Comparison of ENCODE assay signal across 16 cellular contexts in genomic region chr2:12442627-12442928, GRCh38.
A peak's percentile ranks its signal among the peaks of the same experiment; 100 is the strongest.
DNase-seq lines count a peak whose midpoint lies in the region; ATAC-seq, FAIRE-seq and TF ChIP-seq lines count a peak whose summit lies in the region.
"Had no signal": no experiment of that assay in that cellular context is flagged by ENCODE, and none has a peak within 500 bp of the region (broad histone marks: within the 10 kb centered on the region; RNA-seq: fewer than 3 reads in every experiment).

No MANE protein-coding gene starts in this region.

- TF ChIP-seq POLR2A in HepG2 (IDR thresholded peaks at IDR 0.05; ENCODE audit: insufficient read depth in 1 of 2, low read depth in 2 of 2, low read length in 2 of 2) (no peak), right lobe of liver (IDR thresholded peaks at IDR 0.05) (no peak)

- H3K27me3 ChIP-seq in HepG2 (ENCODE audit: control insufficient read depth in 1 of 2, insufficient read depth in 2 of 2, low read length in 2 of 2) (no peaks in the 10 kb centered on the region), right lobe of liver (no peaks in the 10 kb centered on the region)
- H3K27me3 ChIP-seq: ascending aorta had no signal

- H2AFZ ChIP-seq in HepG2 (ENCODE audit: low read length): no peak overlapping the region

- H3K4me1 ChIP-seq in HepG2 (ENCODE audit: insufficient read depth, low read length): no peaks in the 10 kb centered on the region
- peaks cover 0 to 8% (median 0%) of the 10 kb centered on the region in 4 donors for H3K4me1 ChIP-seq in right lobe of liver
- H3K4me1 ChIP-seq: ascending aorta had no signal

- H3K27ac ChIP-seq in HepG2 (ENCODE audit: extremely low read length, insufficient read depth, low read length) (no peak overlapping the region), right lobe of liver (no peak overlapping the region)
- H3K27ac ChIP-seq: ascending aorta had no signal

- no peak overlapping the region for H3K4me2 ChIP-seq in HepG2 (ENCODE audit: low read depth, low read length)

- no peak for TF ChIP-seq EP300 in HepG2 (IDR thresholded peaks at IDR 0.05; ENCODE audit: low read depth in 2 of 2, low read length in 2 of 2)
- TF ChIP-seq EP300 in HepG2 (CRISPR knock-in tag; IDR thresholded peaks at IDR 0.05; ENCODE audit: borderline replicate concordance): no peak

- TF ChIP-seq RAD21 in HepG2 (CRISPR knock-in tag; IDR thresholded peaks at IDR 0.05): no peak

- WGBS in HepG2 (ENCODE audit: low lambda C conversion rate): 20% methylated on average over 1 of the region's 1 CpG
- WGBS in right lobe of liver (ENCODE audit: insufficient coverage, low coverage, low lambda C conversion rate, missing lambda C conversion rate): 100% methylated on average over 1 of the region's 1 CpG

- POLR2A ChIA-PET in HepG2 (lab: Yijun Ruan, JAX): no interaction called here

- H3K9ac ChIP-seq in HepG2 (ENCODE audit: insufficient read depth, low read depth, low read length): no peak overlapping the region

- TF ChIP-seq CTCF in HepG2 (CRISPR knock-in tag; IDR thresholded peaks at IDR 0.05): no peak
- no peak for TF ChIP-seq CTCF in right lobe of liver (IDR thresholded peaks at IDR 0.05)
- TF ChIP-seq CTCF in fibroblast of the aortic adventitia (IDR thresholded peaks at IDR 0.05; ENCODE audit: insufficient read depth, low read length): no peak

- BruUV-seq in HepG2 (replicated peaks; lab: Mats Ljungman, UMichigan): no TSS peak

- intact Hi-C loops in HepG2 (cut with micrococcal nuclease; ENCODE audit: unreplicated experiment): no loop called here
- intact Hi-C loops in right lobe of liver (cut with DNase I): no loop called here

- no peak for FAIRE-seq in HepG2 (lab: Jason Lieb, UNC)

- no peaks in the 10 kb centered on the region for H3K79me2 ChIP-seq in HepG2 (ENCODE audit: insufficient read depth, low read length)

- no peak overlapping the region for H3K4me3 ChIP-seq in HepG2 (replicated peaks in 1 of 3; ENCODE audit: insufficient read depth in 1 of 3, low read depth in 2 of 3, low read length in 3 of 3)
- no peak overlapping the region for H3K4me3 ChIP-seq in right lobe of liver
- no peak overlapping the region for H3K4me3 ChIP-seq in fibroblast of the aortic adventitia (ENCODE audit: low read depth, low read length)
- H3K4me3 ChIP-seq: ascending aorta had no signal

- CTCF ChIA-PET in HepG2 (lab: Yijun Ruan, JAX; ENCODE audit: low intra/inter-chr PET ratio, low total read pairs): no interaction called here

- in situ Hi-C loops in HepG2 (cut with HindIII; ENCODE audit: extremely low pct_ligation_motif_present, low pct_unique_long_range_greater_than_20kb): no loop called here

- no peaks in the 10 kb centered on the region for H3K9me3 ChIP-seq in HepG2 (ENCODE audit: low read length)
- H3K9me3 ChIP-seq in right lobe of liver: no peaks in the 10 kb centered on the region
- H3K9me3 ChIP-seq: ascending aorta had no signal

- H4K20me1 ChIP-seq in HepG2 (ENCODE audit: insufficient read depth, low read length): no peaks in the 10 kb centered on the region

- no peak for ATAC-seq in HepG2
- no peak for ATAC-seq in right lobe of liver
- ATAC-seq in GM19023 (IDR thresholded peaks at IDR 0.05; ENCODE audit: unreplicated experiment): no peak
- ATAC-seq in GM21737 (IDR thresholded peaks at IDR 0.05; ENCODE audit: unreplicated experiment): no peak

- DNase-seq in HepG2 (ENCODE audit: low spot score) (no peak), right lobe of liver (no peak), T1000 (lab: John Stamatoyannopoulos, UW) (peak; percentile 26), fibroblast of the aortic adventitia (ENCODE audit: low read depth) (peak; percentile 55), amygdala (lab: John Stamatoyannopoulos, UW) (no peak)
- DNase-seq in stimulated activated CD4-positive, alpha-beta T cell treated with anti-CD3 and anti-CD28 coated beads, Interleukin-1b, Interleukin-23, amount 100 ng/mL, for 48 hours: no peak
- DNase-seq: activated CD8-positive, alpha-beta memory T cell treated with anti-CD3 and anti-CD28 coated beads, Interleukin-2, amount 50 U/mL, for 48 hours; DMS153; glutamatergic neuron; KG1; NCI-H187 treated with DMSO at 0.1 percent for 48 hours; SHP77 treated with DMSO at 0.1 percent for 48 hours; stimulated activated CD4-positive, alpha-beta T cell treated with anti-CD3 and anti-CD28 coated beads, Interleukin-4, amount 100 ng/mL, for 1 hour had no signal

- H3K36me3 ChIP-seq in HepG2 (replicated peaks in 1 of 2; ENCODE audit: control insufficient read depth in 1 of 2, insufficient read depth in 2 of 2, low read length in 2 of 2): no peaks in the 10 kb centered on the region
- H3K36me3 ChIP-seq in right lobe of liver: no peaks in the 10 kb centered on the region
- H3K36me3 ChIP-seq: ascending aorta had no signal

TF ChIP-seq in HepG2, 621 proteins besides CTCF, POLR2A, EP300 and RAD21:
- TF ChIP-seq MAFF (IDR thresholded peaks at IDR 0.05; ENCODE audit: low read depth, low read length): peak; percentile 78
- peak; percentile 61 to 80 for TF ChIP-seq MAFK (conservative IDR thresholded peaks at IDR 0.05 in 1 of 2, IDR thresholded peaks at IDR 0.05 in 1 of 2; ENCODE audit: low read length in 2 of 2)
- no peak for TF ChIP-seq PHF5A (CRISPR knock-in tag; IDR thresholded peaks at IDR 0.05; ENCODE audit: low read depth, unreplicated experiment)
- no peak for TF ChIP-seq ZZZ3 (CRISPR knock-in tag; IDR thresholded peaks at IDR 0.05; ENCODE audit: borderline replicate concordance)
- no peak for TF ChIP-seq GTF3A (CRISPR knock-in tag; conservative IDR thresholded peaks at IDR 0.05)
- TF ChIP-seq, protein P1, sequence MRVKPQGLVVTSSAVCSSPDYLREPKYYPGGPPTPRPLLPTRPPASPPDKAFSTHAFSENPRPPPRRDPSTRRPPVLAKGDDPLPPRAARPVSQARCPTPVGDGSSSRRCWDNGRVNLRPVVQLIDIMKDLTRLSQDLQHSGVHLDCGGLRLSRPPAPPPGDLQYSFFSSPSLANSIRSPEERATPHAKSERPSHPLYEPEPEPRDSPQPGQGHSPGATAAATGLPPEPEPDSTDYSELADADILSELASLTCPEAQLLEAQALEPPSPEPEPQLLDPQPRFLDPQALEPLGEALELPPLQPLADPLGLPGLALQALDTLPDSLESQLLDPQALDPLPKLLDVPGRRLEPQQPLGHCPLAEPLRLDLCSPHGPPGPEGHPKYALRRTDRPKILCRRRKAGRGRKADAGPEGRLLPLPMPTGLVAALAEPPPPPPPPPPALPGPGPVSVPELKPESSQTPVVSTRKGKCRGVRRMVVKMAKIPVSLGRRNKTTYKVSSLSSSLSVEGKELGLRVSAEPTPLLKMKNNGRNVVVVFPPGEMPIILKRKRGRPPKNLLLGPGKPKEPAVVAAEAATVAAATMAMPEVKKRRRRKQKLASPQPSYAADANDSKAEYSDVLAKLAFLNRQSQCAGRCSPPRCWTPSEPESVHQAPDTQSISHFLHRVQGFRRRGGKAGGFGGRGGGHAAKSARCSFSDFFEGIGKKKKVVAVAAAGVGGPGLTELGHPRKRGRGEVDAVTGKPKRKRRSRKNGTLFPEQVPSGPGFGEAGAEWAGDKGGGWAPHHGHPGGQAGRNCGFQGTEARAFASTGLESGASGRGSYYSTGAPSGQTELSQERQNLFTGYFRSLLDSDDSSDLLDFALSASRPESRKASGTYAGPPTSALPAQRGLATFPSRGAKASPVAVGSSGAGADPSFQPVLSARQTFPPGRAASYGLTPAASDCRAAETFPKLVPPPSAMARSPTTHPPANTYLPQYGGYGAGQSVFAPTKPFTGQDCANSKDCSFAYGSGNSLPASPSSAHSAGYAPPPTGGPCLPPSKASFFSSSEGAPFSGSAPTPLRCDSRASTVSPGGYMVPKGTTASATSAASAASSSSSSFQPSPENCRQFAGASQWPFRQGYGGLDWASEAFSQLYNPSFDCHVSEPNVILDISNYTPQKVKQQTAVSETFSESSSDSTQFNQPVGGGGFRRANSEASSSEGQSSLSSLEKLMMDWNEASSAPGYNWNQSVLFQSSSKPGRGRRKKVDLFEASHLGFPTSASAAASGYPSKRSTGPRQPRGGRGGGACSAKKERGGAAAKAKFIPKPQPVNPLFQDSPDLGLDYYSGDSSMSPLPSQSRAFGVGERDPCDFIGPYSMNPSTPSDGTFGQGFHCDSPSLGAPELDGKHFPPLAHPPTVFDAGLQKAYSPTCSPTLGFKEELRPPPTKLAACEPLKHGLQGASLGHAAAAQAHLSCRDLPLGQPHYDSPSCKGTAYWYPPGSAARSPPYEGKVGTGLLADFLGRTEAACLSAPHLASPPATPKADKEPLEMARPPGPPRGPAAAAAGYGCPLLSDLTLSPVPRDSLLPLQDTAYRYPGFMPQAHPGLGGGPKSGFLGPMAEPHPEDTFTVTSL (CRISPR knock-in tag; IDR thresholded peaks at IDR 0.05; ENCODE audit: borderline replicate concordance): no peak
- no peak for TF ChIP-seq ZNF12 (CRISPR knock-in tag; IDR thresholded peaks at IDR 0.05)
- no peak for TF ChIP-seq AKAP8 (CRISPR knock-in tag; IDR thresholded peaks at IDR 0.05)
- no peak for TF ChIP-seq MLLT10 (CRISPR knock-in tag; IDR thresholded peaks at IDR 0.05)
- TF ChIP-seq, protein P2, sequence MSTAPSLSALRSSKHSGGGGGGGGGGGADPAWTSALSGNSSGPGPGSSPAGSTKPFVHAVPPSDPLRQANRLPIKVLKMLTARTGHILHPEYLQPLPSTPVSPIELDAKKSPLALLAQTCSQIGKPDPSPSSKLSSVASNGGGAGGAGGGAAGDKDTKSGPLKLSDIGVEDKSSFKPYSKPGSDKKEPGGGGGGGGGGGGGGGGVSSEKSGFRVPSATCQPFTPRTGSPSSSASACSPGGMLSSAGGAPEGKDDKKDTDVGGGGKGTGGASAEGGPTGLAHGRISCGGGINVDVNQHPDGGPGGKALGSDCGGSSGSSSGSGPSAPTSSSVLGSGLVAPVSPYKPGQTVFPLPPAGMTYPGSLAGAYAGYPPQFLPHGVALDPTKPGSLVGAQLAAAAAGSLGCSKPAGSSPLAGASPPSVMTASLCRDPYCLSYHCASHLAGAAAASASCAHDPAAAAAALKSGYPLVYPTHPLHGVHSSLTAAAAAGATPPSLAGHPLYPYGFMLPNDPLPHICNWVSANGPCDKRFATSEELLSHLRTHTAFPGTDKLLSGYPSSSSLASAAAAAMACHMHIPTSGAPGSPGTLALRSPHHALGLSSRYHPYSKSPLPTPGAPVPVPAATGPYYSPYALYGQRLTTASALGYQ (CRISPR knock-in tag; IDR thresholded peaks at IDR 0.05): no peak
- peak; percentile 50; the same call in 1 of the 2 replicates for TF ChIP-seq NFE2L2 (IDR thresholded peaks at IDR 0.05; ENCODE audit: low read length)
- no peak for TF ChIP-seq ZBTB25 (CRISPR knock-in tag; IDR thresholded peaks at IDR 0.05)
TF ChIP-seq in HepG2: peak in this region for 3.

Comparison
In these comparisons a context has a peak if more than half of its experiments do, and no peak if none do; other contexts are left out.
1. DNase-seq: peak in T1000 (single experiment) and fibroblast of the aortic adventitia (single experiment); none in HepG2 (single experiment), right lobe of liver (0 of 3), stimulated activated CD4-positive, alpha-beta T cell treated with anti-CD3 and anti-CD28 coated beads, Interleukin-1b, Interleukin-23, amount 100 ng/mL, for 48 hours (single experiment) and amygdala (0 of 56).